ENCODE assay signal across 34 cellular contexts in genomic region chr2:239552213-239552926, GRCh38.
"Had no signal": no experiment of that assay in that cellular context is flagged by ENCODE, and none has a peak within 500 bp of the region (broad histone marks: within the 10 kb centered on the region; RNA-seq: fewer than 3 reads in every experiment).

No MANE protein-coding gene starts in this region.

- H3K4me1 Mint-ChIP-seq: activated B cell treated with CpG ODN at 0.5 μM for 24 hours had no signal

- H3K4me3 Mint-ChIP-seq: activated B cell treated with CpG ODN at 0.5 μM for 24 hours; activated CD4-positive, alpha-beta memory T cell treated with anti-CD3 and anti-CD28 coated beads for 36 hours; activated naive CD4-positive, alpha-beta T cell treated with anti-CD3 and anti-CD28 coated beads for 36 hours; activated naive CD8-positive, alpha-beta T cell treated with anti-CD3 and anti-CD28 coated beads for 36 hours; activated T-helper 17 cell treated with anti-CD3 and anti-CD28 coated beads, Interleukin-2, amount 50 U/mL, for 72 hours had no signal

- H3K4me3 ChIP-seq: Peyer's patch had no signal

- H3K36me3 Mint-ChIP-seq: activated CD4-positive, alpha-beta memory T cell treated with anti-CD3 and anti-CD28 coated beads for 36 hours; activated naive CD8-positive, alpha-beta T cell treated with anti-CD3 and anti-CD28 coated beads for 36 hours had no signal

- H3K36me3 ChIP-seq: brain microvascular endothelial cell, Peyer's patch had no signal

- H3K27ac ChIP-seq: brain microvascular endothelial cell, Peyer's patch, VCaP had no signal

- H3K9me3 ChIP-seq: Peyer's patch had no signal

- H3K27me3 ChIP-seq: brain microvascular endothelial cell, Peyer's patch had no signal

- DNase-seq: activated B cell treated with CpG ODN at 0.5 μM for 24 hours; activated CD4-positive, alpha-beta memory T cell treated with anti-CD3 and anti-CD28 coated beads for 36 hours; activated CD4-positive, alpha-beta T cell treated with anti-CD3 and anti-CD28 coated beads for 4 hours; activated CD4-positive, alpha-beta T cell treated with anti-CD3 and anti-CD28 coated beads, Interleukin-2, amount 50 U/mL, for 1 hour; activated CD4-positive, CD25-positive, alpha-beta regulatory T cell treated with anti-CD3 and anti-CD28 coated beads, Interleukin-2, amount 50 U/mL, for 72 hours; activated CD8-positive, alpha-beta memory T cell treated with anti-CD3 and anti-CD28 coated beads, Interleukin-2, amount 50 U/mL, for 4 hours; activated gamma-delta T cell treated with Interleukin-2 at 50 U/mL for 16 hours; activated naive CD4-positive, alpha-beta T cell treated with anti-CD3 and anti-CD28 coated beads for 36 hours; activated naive CD8-positive, alpha-beta T cell treated with anti-CD3 and anti-CD28 coated beads for 36 hours; activated T-cell treated with anti-CD3 and anti-CD28 coated beads for 4 hours; activated T-cell treated with anti-CD3 and anti-CD28 coated beads, Interleukin-2, amount 50 U/mL, for 48 hours; amniotic stem cell; brain microvascular endothelial cell; KG1; MM.1S; MV-4-11; NCI-H1092; NCI-H1436 treated with DMSO at 0.1 percent for 48 hours; NCI-H1694 treated with DMSO at 0.1 percent for 48 hours; NCI-H2029; NCI-H345; NCI-H524 treated with DMSO at 0.1 percent for 48 hours; NCI-H748 treated with DMSO at 0.1 percent for 48 hours; NK-92 treated with Interleukin-12 subunit alpha and Interleukin-12 subunit beta, amount 100 ng/mL, for 24 hours; PC-3; Right ventricle myocardium superior; RPMI8226; SW 1271; T-helper 1 cell; T-helper 2 cell; T-helper 9 cell had no signal

- H3K4me1 ChIP-seq: Peyer's patch had no signal

- ATAC-seq: activated T-helper 17 cell treated with anti-CD3 and anti-CD28 coated beads, Interleukin-2, amount 50 U/mL, for 72 hours; PC-3 had no signal

- H3K9me3 Mint-ChIP-seq: activated CD4-positive, alpha-beta memory T cell treated with anti-CD3 and anti-CD28 coated beads for 36 hours; activated naive CD4-positive, alpha-beta T cell treated with anti-CD3 and anti-CD28 coated beads for 36 hours; activated T-helper 17 cell treated with anti-CD3 and anti-CD28 coated beads, Interleukin-2, amount 50 U/mL, for 72 hours had no signal

- H3K27ac Mint-ChIP-seq: activated B cell treated with CpG ODN at 0.5 μM for 24 hours; activated CD4-positive, alpha-beta memory T cell treated with anti-CD3 and anti-CD28 coated beads for 36 hours; activated naive CD4-positive, alpha-beta T cell treated with anti-CD3 and anti-CD28 coated beads for 36 hours; activated naive CD8-positive, alpha-beta T cell treated with anti-CD3 and anti-CD28 coated beads for 36 hours; activated T-helper 17 cell treated with anti-CD3 and anti-CD28 coated beads, Interleukin-2, amount 50 U/mL, for 72 hours had no signal
